ENCODE assay signal across 1 cellular context in genomic region chr4:100511906-100512305, GRCh38.
TF ChIP-seq lines count a peak whose summit lies in the region.

No MANE protein-coding gene starts in this region.

TF ChIP-seq in GM23338, 12 proteins besides CTCF, POLR2A, EP300 and RAD21 (continued from another document):
- TF ChIP-seq, protein P1, sequence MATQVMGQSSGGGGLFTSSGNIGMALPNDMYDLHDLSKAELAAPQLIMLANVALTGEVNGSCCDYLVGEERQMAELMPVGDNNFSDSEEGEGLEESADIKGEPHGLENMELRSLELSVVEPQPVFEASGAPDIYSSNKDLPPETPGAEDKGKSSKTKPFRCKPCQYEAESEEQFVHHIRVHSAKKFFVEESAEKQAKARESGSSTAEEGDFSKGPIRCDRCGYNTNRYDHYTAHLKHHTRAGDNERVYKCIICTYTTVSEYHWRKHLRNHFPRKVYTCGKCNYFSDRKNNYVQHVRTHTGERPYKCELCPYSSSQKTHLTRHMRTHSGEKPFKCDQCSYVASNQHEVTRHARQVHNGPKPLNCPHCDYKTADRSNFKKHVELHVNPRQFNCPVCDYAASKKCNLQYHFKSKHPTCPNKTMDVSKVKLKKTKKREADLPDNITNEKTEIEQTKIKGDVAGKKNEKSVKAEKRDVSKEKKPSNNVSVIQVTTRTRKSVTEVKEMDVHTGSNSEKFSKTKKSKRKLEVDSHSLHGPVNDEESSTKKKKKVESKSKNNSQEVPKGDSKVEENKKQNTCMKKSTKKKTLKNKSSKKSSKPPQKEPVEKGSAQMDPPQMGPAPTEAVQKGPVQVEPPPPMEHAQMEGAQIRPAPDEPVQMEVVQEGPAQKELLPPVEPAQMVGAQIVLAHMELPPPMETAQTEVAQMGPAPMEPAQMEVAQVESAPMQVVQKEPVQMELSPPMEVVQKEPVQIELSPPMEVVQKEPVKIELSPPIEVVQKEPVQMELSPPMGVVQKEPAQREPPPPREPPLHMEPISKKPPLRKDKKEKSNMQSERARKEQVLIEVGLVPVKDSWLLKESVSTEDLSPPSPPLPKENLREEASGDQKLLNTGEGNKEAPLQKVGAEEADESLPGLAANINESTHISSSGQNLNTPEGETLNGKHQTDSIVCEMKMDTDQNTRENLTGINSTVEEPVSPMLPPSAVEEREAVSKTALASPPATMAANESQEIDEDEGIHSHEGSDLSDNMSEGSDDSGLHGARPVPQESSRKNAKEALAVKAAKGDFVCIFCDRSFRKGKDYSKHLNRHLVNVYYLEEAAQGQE (IDR thresholded peaks at IDR 0.05; ENCODE audit: unreplicated experiment), result no peak
- no peak for TF ChIP-seq NANOG (IDR thresholded peaks at IDR 0.05; ENCODE audit: borderline replicate concordance)
- TF ChIP-seq EZH2 (IDR thresholded peaks at IDR 0.05; ENCODE audit: low read depth, unreplicated experiment), result no peak
- TF ChIP-seq ZNF331 (CRISPR knock-in tag; IDR thresholded peaks at IDR 0.05; ENCODE audit: low read depth), result no peak
- TF ChIP-seq, protein P2, sequence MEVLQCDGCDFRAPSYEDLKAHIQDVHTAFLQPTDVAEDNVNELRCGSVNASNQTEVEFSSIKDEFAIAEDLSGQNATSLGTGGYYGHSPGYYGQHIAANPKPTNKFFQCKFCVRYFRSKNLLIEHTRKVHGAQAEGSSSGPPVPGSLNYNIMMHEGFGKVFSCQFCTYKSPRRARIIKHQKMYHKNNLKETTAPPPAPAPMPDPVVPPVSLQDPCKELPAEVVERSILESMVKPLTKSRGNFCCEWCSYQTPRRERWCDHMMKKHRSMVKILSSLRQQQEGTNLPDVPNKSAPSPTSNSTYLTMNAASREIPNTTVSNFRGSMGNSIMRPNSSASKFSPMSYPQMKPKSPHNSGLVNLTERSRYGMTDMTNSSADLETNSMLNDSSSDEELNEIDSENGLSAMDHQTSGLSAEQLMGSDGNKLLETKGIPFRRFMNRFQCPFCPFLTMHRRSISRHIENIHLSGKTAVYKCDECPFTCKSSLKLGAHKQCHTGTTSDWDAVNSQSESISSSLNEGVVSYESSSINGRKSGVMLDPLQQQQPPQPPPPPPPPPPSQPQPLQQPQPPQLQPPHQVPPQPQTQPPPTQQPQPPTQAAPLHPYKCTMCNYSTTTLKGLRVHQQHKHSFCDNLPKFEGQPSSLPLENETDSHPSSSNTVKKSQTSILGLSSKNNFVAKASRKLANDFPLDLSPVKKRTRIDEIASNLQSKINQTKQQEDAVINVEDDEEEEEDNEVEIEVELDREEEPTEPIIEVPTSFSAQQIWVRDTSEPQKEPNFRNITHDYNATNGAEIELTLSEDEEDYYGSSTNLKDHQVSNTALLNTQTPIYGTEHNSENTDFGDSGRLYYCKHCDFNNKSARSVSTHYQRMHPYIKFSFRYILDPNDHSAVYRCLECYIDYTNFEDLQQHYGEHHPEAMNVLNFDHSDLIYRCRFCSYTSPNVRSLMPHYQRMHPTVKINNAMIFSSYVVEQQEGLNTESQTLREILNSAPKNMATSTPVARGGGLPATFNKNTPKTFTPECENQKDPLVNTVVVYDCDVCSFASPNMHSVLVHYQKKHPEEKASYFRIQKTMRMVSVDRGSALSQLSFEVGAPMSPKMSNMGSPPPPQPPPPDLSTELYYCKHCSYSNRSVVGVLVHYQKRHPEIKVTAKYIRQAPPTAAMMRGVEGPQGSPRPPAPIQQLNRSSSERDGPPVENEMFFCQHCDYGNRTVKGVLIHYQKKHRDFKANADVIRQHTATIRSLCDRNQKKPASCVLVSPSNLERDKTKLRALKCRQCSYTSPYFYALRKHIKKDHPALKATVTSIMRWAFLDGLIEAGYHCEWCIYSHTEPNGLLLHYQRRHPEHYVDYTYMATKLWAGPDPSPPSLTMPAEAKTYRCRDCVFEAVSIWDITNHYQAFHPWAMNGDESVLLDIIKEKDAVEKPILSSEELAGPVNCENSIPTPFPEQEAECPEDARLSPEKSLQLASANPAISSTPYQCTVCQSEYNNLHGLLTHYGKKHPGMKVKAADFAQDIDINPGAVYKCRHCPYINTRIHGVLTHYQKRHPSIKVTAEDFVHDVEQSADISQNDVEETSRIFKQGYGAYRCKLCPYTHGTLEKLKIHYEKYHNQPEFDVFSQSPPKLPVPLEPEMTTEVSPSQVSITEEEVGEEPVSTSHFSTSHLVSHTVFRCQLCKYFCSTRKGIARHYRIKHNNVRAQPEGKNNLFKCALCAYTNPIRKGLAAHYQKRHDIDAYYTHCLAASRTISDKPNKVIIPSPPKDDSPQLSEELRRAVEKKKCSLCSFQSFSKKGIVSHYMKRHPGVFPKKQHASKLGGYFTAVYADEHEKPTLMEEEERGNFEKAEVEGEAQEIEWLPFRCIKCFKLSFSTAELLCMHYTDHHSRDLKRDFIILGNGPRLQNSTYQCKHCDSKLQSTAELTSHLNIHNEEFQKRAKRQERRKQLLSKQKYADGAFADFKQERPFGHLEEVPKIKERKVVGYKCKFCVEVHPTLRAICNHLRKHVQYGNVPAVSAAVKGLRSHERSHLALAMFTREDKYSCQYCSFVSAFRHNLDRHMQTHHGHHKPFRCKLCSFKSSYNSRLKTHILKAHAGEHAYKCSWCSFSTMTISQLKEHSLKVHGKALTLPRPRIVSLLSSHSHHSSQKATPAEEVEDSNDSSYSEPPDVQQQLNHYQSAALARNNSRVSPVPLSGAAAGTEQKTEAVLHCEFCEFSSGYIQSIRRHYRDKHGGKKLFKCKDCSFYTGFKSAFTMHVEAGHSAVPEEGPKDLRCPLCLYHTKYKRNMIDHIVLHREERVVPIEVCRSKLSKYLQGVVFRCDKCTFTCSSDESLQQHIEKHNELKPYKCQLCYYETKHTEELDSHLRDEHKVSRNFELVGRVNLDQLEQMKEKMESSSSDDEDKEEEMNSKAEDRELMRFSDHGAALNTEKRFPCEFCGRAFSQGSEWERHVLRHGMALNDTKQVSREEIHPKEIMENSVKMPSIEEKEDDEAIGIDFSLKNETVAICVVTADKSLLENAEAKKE (CRISPR knock-in tag; IDR thresholded peaks at IDR 0.05), result no peak
